In genomic region chr6:4134841-4135664, GRCh38 we compare ENCODE assay signal across 8 cellular contexts. TPM values are rescaled to one million over a fixed set of nuclear protein-coding genes. Genes with fewer than 3 reads are reported as not detected.
DNase-seq lines count a peak whose midpoint lies in the region; ATAC-seq lines count a peak whose summit lies in the region.

Gene ECI2 (minus strand): TSS chr6:4135575. CDS start chr6:4135560, 15 bp downstream.

- peak within 1 kb of the TSS; percentile 84 for H3K4me3 Mint-ChIP-seq in activated CD8-positive, alpha-beta T cell treated with anti-CD3 and anti-CD28 coated beads, Interleukin-2, amount 10 ng/mL, durations not matched to agents 7 days and 5 days

- no peaks in the 10 kb centered on the region for H3K27me3 ChIP-seq in mononuclear cell (ENCODE audit: insufficient read depth, low read length)

- peaks cover 3% of the 10 kb centered on the region for H3K9me3 Mint-ChIP-seq in activated CD8-positive, alpha-beta T cell treated with anti-CD3 and anti-CD28 coated beads, Interleukin-2, amount 10 ng/mL, durations not matched to agents 7 days and 5 days (ENCODE audit: insufficient read depth)

- H3K9me3 ChIP-seq in mononuclear cell (ENCODE audit: low read depth, low read length): no peaks in the 10 kb centered on the region

- peak within 1 kb of the TSS; percentile 91 for H3K27ac Mint-ChIP-seq in activated CD8-positive, alpha-beta T cell treated with anti-CD3 and anti-CD28 coated beads, Interleukin-2, amount 10 ng/mL, durations not matched to agents 7 days and 5 days

- peak within 1 kb of the TSS; percentile 49 for H3K27ac ChIP-seq in epithelial cell of prostate

- peaks cover 28% of the 10 kb centered on the region for H3K4me1 Mint-ChIP-seq in activated CD8-positive, alpha-beta T cell treated with anti-CD3 and anti-CD28 coated beads, Interleukin-2, amount 10 ng/mL, durations not matched to agents 7 days and 5 days (ENCODE audit: low read depth)

- ATAC-seq in GM18858 (IDR thresholded peaks at IDR 0.05; ENCODE audit: unreplicated experiment) (peak; percentile 30), HG03095 (IDR thresholded peaks at IDR 0.05; ENCODE audit: unreplicated experiment) (peak; percentile 41)
- ATAC-seq in activated CD8-positive, alpha-beta T cell treated with anti-CD3 and anti-CD28 coated beads, Interleukin-2, amount 10 ng/mL, durations not matched to agents 7 days and 5 days: peak; percentile 68

- H3K36me3 Mint-ChIP-seq in activated CD8-positive, alpha-beta T cell treated with anti-CD3 and anti-CD28 coated beads, Interleukin-2, amount 10 ng/mL, durations not matched to agents 7 days and 5 days (ENCODE audit: low read depth): peaks cover 37% of the 10 kb centered on the region

- POLR2A ChIA-PET in activated CD8-positive, alpha-beta T cell treated with anti-CD3 and anti-CD28 coated beads, Interleukin-2, amount 10 ng/mL, durations not matched to agents 7 days and 5 days (lab: Charles Lee): interaction anchor here (0.6 to 5.1 kb wide), 5 partner anchors 76 to 880 kb away, joined by 3 to 30 read pairs (median 3); a partner anchor contains a TSS

- in situ Hi-C loops in ACHN (cut with HindIII; ENCODE audit: low pct_ligation_motif_present, low pct_unique_long_range_greater_than_20kb, low sequenced_read_pairs): no loop called here

- H3K27me3 Mint-ChIP-seq in activated CD8-positive, alpha-beta T cell treated with anti-CD3 and anti-CD28 coated beads, Interleukin-2, amount 10 ng/mL, durations not matched to agents 7 days and 5 days (ENCODE audit: low read depth): peaks cover 1% of the 10 kb centered on the region

- peak within 1 kb of the TSS; percentile 79 for H3K4me3 ChIP-seq in mononuclear cell (ENCODE audit: low read length)

- peaks cover 19% of the 10 kb centered on the region for H3K4me1 ChIP-seq in mononuclear cell (ENCODE audit: insufficient read depth, low read length)

- CTCF ChIA-PET in activated CD8-positive, alpha-beta T cell treated with anti-CD3 and anti-CD28 coated beads, Interleukin-2, amount 10 ng/mL, durations not matched to agents 7 days and 5 days (lab: Charles Lee): interaction anchor here (1.1 to 5.1 kb wide), 9 partner anchors 19 to 117 kb away, joined by 3 to 38 read pairs (median 6); a partner anchor contains a TSS

- peak; percentile 61 for DNase-seq in ACHN
- peak; percentile 81 for DNase-seq in NCI-H69 (lab: John Stamatoyannopoulos, UW)
- DNase-seq in activated CD8-positive, alpha-beta T cell treated with anti-CD3 and anti-CD28 coated beads, Interleukin-2, amount 10 ng/mL, durations not matched to agents 7 days and 5 days: no peak
- DNase-seq in epithelial cell of prostate (ENCODE audit: low read depth, low spot score): no peak
- peak; percentile 15 to 21 for DNase-seq in stimulated activated CD8-positive, alpha-beta memory T cell treated with anti-CD3 and anti-CD28 coated beads, Interleukin-7, amount 100 ng/mL, for 1 hour (ENCODE audit: low read depth in 2 of 2)

RNA-seq across cellular contexts. Expression of gene ECI2, which starts in this region (rescaled TPM):
- 10 to 100 TPM; 41.1 to 42.0 TPM for total RNA-seq in activated CD8-positive, alpha-beta T cell treated with anti-CD3 and anti-CD28 coated beads, Interleukin-2, amount 10 ng/mL, durations not matched to agents 7 days and 5 days
- 14.0 TPM for total RNA-seq in mononuclear cell

Comparison
In these comparisons a context has a peak if more than half of its experiments do, and no peak if none do; other contexts are left out.
1. DNase-seq: peak in ACHN (single experiment), NCI-H69 (single experiment) and stimulated activated CD8-positive, alpha-beta memory T cell treated with anti-CD3 and anti-CD28 coated beads, Interleukin-7, amount 100 ng/mL, for 1 hour (2 of 2); none in activated CD8-positive, alpha-beta T cell treated with anti-CD3 and anti-CD28 coated beads, Interleukin-2, amount 10 ng/mL, durations not matched to agents 7 days and 5 days (single experiment) and epithelial cell of prostate (single experiment).
2. Peak in every context shown above with its lines, with median percentiles within 50 percentile points of each other: ATAC-seq.